In the genomic region with DNA sequence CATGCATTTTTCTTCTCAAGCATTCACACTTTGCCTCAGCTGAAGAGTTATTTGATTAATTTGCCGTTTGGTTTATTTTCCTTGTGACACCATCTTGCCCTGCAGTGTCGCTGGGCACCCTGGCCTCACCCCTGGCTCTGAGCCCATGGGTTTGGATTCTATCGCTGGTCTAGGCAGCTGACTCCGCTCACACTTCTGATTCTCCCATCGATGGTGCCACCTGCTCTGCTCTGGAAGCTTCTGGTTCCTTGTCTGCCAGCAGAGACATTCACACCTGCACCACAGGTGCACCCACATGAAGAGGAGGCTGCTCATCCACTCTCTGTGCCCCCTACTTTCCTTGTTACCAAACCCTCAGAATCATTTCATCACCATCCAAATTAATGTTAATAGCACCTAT, we compare ENCODE assay signal across 23 cellular contexts.
"Had no signal": no experiment of that assay in that cellular context is flagged by ENCODE, and none has a peak within 500 bp of the region (broad histone marks: within the 10 kb centered on the region; RNA-seq: fewer than 3 reads in every experiment).

No MANE protein-coding gene starts in this region.

- H3K27me3 ChIP-seq: gastrocnemius medialis, ovary, spleen, transverse colon, uterus had no signal

- H3K27ac ChIP-seq: dorsolateral prefrontal cortex, epithelial cell of prostate, gastrocnemius medialis, ovary, psoas muscle, skin epidermis, spleen, thoracic aorta, transverse colon, upper lobe of right lung, uterus had no signal

- DNase-seq: dorsolateral prefrontal cortex; effector CD4-positive, alpha-beta T cell; foreskin fibroblast; gastrocnemius medialis; kidney; natural killer cell; occipital lobe; ovary; posterior cingulate gyrus; psoas muscle; right cardiac atrium; spleen; stimulated activated CD4-positive, alpha-beta T cell treated with anti-CD3 and anti-CD28 coated beads, Interleukin-4, amount 100 ng/mL, for 4 hours; transverse colon; upper lobe of right lung; uterus had no signal

- H3K9me3 ChIP-seq: gastrocnemius medialis, ovary, psoas muscle, thoracic aorta, transverse colon, upper lobe of right lung, uterus had no signal

- H3K36me3 ChIP-seq: gastrocnemius medialis, ovary, spleen, thoracic aorta, transverse colon, upper lobe of right lung, uterus had no signal

- H3K4me1 ChIP-seq: gastrocnemius medialis, psoas muscle, spleen, transverse colon, upper lobe of right lung, uterus had no signal

- H3K4me3 ChIP-seq: dorsolateral prefrontal cortex, gastrocnemius medialis, lung, ovary, psoas muscle, skin epidermis, spleen, thoracic aorta, transverse colon, upper lobe of right lung, uterus had no signal

- ATAC-seq: esophagus mucosa; gastrocnemius medialis; left lobe of liver; natural killer cell; psoas muscle; right cardiac atrium; stimulated activated memory B cell treated with anti-CD40 and anti-IgM and Interleukin-4, amounts not matched to agents 10 μg/mL and 1 μg/mL and 100 μg/mL, for 72 hours; upper lobe of right lung had no signal

- FAIRE-seq: kidney had no signal
